ENCODE assay signal across 8 cellular contexts in genomic region chr9:98192503-98193335, GRCh38. TPM values are rescaled to one million over a fixed set of nuclear protein-coding genes. Genes with fewer than 3 reads are reported as not detected.
DNase-seq lines count a peak whose midpoint lies in the region; ATAC-seq and TF ChIP-seq lines count a peak whose summit lies in the region.

Gene CORO2A, minus strand, starts transcription at chr9:98192637. Its CDS starts 34,977 bp downstream, at chr9:98157660.

- H3K27me3 ChIP-seq in ectodermal cell (ENCODE audit: control insufficient read depth, insufficient read depth, low read length, poor library complexity, severe bottlenecking) = peaks cover 20% of the 10 kb centered on the region
- no peaks in the 10 kb centered on the region for H3K27me3 ChIP-seq in lung (ENCODE audit: control insufficient read depth, insufficient read depth)

- H3K9me3 Mint-ChIP-seq in activated CD4-positive, alpha-beta memory T cell treated with anti-CD3 and anti-CD28 coated beads for 36 hours = no peaks in the 10 kb centered on the region

- H3K4me1 ChIP-seq in ectodermal cell (ENCODE audit: control insufficient read depth, insufficient read depth, low read length) (no peaks in the 10 kb centered on the region), lung (ENCODE audit: control insufficient read depth in 2 of 2, insufficient read depth in 2 of 2, low read length in 2 of 2) (peaks cover 0 to 5% of the 10 kb centered on the region in 2 donors)

- no peaks in the 10 kb centered on the region for H3K36me3 Mint-ChIP-seq in activated CD4-positive, alpha-beta memory T cell treated with anti-CD3 and anti-CD28 coated beads for 36 hours

- H3K4me3 ChIP-seq in ectodermal cell (ENCODE audit: insufficient read depth, low read depth, low read length) (peak within 1 kb of the TSS; percentile 42), lung (peak within 1 kb of the TSS; percentile 70)

- H3K27ac ChIP-seq in ectodermal cell (ENCODE audit: insufficient read depth, low read depth, low read length, poor library complexity, severe bottlenecking) (no peak within 1 kb of the TSS), lung (ENCODE audit: low read depth in 1 of 2, low read length in 1 of 2) (peak within 1 kb of the TSS; percentile 63 to 86)

- no peaks in the 10 kb centered on the region for H3K9me3 ChIP-seq in ectodermal cell (ENCODE audit: control insufficient read depth, low read length)
- no peaks in the 10 kb centered on the region for H3K9me3 ChIP-seq in lung (ENCODE audit: control insufficient read depth in 2 of 2, insufficient read depth in 1 of 2, low read length in 1 of 2)

- peak within 1 kb of the TSS; percentile 86 for H3K4me3 Mint-ChIP-seq in activated CD4-positive, alpha-beta memory T cell treated with anti-CD3 and anti-CD28 coated beads for 36 hours

- CTCF ChIA-PET in activated CD4-positive, alpha-beta memory T cell treated with anti-CD3 and anti-CD28 coated beads for 36 hours (lab: Charles Lee) = interaction anchor here (0.7 to 4.7 kb wide), 14 partner anchors 10 to 119 kb away, joined by 3 to 46 read pairs (median 4); partner anchors contain the start of genes TBC1D2 and TRIM14

- no peaks in the 10 kb centered on the region for H3K27me3 Mint-ChIP-seq in activated CD4-positive, alpha-beta memory T cell treated with anti-CD3 and anti-CD28 coated beads for 36 hours

- intact Hi-C loops in activated CD4-positive, alpha-beta memory T cell treated with anti-CD3 and anti-CD28 coated beads for 36 hours (cut with micrococcal nuclease) = loop anchor here (1.0 to 5.0 kb wide), 6 partner anchors 24 to 135 kb away; partner anchors contain the start of genes NANS and TBC1D2

- POLR2A ChIA-PET in activated CD4-positive, alpha-beta memory T cell treated with anti-CD3 and anti-CD28 coated beads for 36 hours (lab: Charles Lee) = interaction anchor here (0.6 to 2.9 kb wide), 13 partner anchors 10 to 286 kb away, joined by 3 to 20 read pairs (median 4); partner anchors contain the start of genes NANS, TBC1D2 and TRIM14

- TF ChIP-seq CTCF in lung (IDR thresholded peaks at IDR 0.05; ENCODE audit: control extremely low read depth, extremely low read depth) = peak; percentile 9

- H3K36me3 ChIP-seq in ectodermal cell (ENCODE audit: control insufficient read depth, insufficient read depth, low read length) (no peaks in the 10 kb centered on the region), lung (ENCODE audit: control insufficient read depth in 2 of 2, insufficient read depth in 2 of 2, low read length in 2 of 2) (no peaks in the 10 kb centered on the region)

- ATAC-seq in HG03139 (IDR thresholded peaks at IDR 0.05; ENCODE audit: unreplicated experiment) (peak; percentile 50), lung (ENCODE audit: insufficient read depth, low FRiP score) (peak; percentile 85)

- peaks cover 21% of the 10 kb centered on the region for H3K4me1 Mint-ChIP-seq in activated CD4-positive, alpha-beta memory T cell treated with anti-CD3 and anti-CD28 coated beads for 36 hours (ENCODE audit: low read depth)

- DNase-seq in NCI-H524 (lab: John Stamatoyannopoulos, UW) (peak; percentile 75 to 88), NCI-H524 treated with DMSO at 0.1 percent for 48 hours (lab: John Stamatoyannopoulos, UW) (no peak), NCI-H510A treated with DMSO at 0.1 percent for 48 hours (lab: John Stamatoyannopoulos, UW) (peak; percentile 92), lung (ENCODE audit: low spot score) (peak; percentile 79)
- DNase-seq in activated CD4-positive, alpha-beta memory T cell treated with anti-CD3 and anti-CD28 coated beads for 36 hours = peak; percentile 79
- peak; percentile 30 to 78 (median 49) for DNase-seq in stimulated activated CD4-positive, alpha-beta T cell treated with anti-CD3 and anti-CD28 coated beads, TNF-alpha, amount 100 ng/mL, for 24 hours (ENCODE audit: low read depth in 3 of 3)

- H3K27ac Mint-ChIP-seq in activated CD4-positive, alpha-beta memory T cell treated with anti-CD3 and anti-CD28 coated beads for 36 hours = peak within 1 kb of the TSS; percentile 49

- 0 to 1% methylated on average over 95 of the region's 95 CpGs for WGBS in ectodermal cell, 2 experiments
- WGBS in lung, 2 donors = 1% methylated on average over 69 to 95 of the region's 95 CpGs

RNA-seq across cellular contexts. Expression of gene CORO2A, which starts in this region (rescaled TPM):
- 1 to 10 TPM; 9.8 to 9.9 TPM for total RNA-seq in activated CD4-positive, alpha-beta memory T cell treated with anti-CD3 and anti-CD28 coated beads for 36 hours
- polyA plus RNA-seq in ectodermal cell (2013, experiment 1 of 4) = 4.9 TPM
- polyA plus RNA-seq in ectodermal cell (2013, experiment 2 of 4) = 5.0 TPM
- 4.3 TPM for polyA plus RNA-seq in ectodermal cell (2013, experiment 3 of 4)
- polyA plus RNA-seq in ectodermal cell (2013, experiment 4 of 4) = 4.1 TPM
- 10 to 100 TPM; 16.5 to 22.3 TPM for total RNA-seq in lung
- polyA plus RNA-seq in lung = 10 to 100 TPM in 1 of 2 donors, 1 to 10 TPM in 1; 6.8 to 13.0 TPM
